ENCODE assay signal across 13 cellular contexts in genomic region chr17:3889613-3890012, GRCh38. TPM values are rescaled to one million over a fixed set of nuclear protein-coding genes. Genes with fewer than 3 reads are reported as not detected.
DNase-seq lines count a peak whose midpoint lies in the region; ATAC-seq and TF ChIP-seq lines count a peak whose summit lies in the region.
"Had no signal": no experiment of that assay in that cellular context is flagged by ENCODE, and none has a peak within 500 bp of the region (broad histone marks: within the 10 kb centered on the region; RNA-seq: fewer than 3 reads in every experiment).

No MANE protein-coding gene starts in this region.

- no peak for ATAC-seq in Panc1
- ATAC-seq in HG03025 (IDR thresholded peaks at IDR 0.05; ENCODE audit: low FRiP score, unreplicated experiment): no peak
- ATAC-seq: HepG2 had no signal

- H3K9me3 ChIP-seq in Panc1 (ENCODE audit: control insufficient read depth, insufficient read depth, low read depth, low read length) (no peaks in the 10 kb centered on the region), endocrine pancreas (ENCODE audit: control insufficient read depth, low read length) (no peaks in the 10 kb centered on the region), sigmoid colon (no peaks in the 10 kb centered on the region)

- TF ChIP-seq POLR2A in sigmoid colon (IDR thresholded peaks at IDR 0.05): no peak

- H3K9me3 Mint-ChIP-seq in activated CD4-positive, alpha-beta T cell treated with anti-CD3 and anti-CD28 coated beads, Interleukin-2, amount 10 ng/mL, durations not matched to agents 24 days and 14 days: no peaks in the 10 kb centered on the region

- no peak overlapping the region for H3K27ac Mint-ChIP-seq in activated CD4-positive, alpha-beta T cell treated with anti-CD3 and anti-CD28 coated beads, Interleukin-2, amount 10 ng/mL, durations not matched to agents 24 days and 14 days

- H3K79me2 ChIP-seq in ACC112 (ENCODE audit: control insufficient read depth, insufficient read depth, low read length, unreplicated experiment): peaks cover 10% of the 10 kb centered on the region

- BruUV-seq in Panc1 (replicated peaks; lab: Mats Ljungman, UMichigan): no TSS peak

- POLR2A ChIA-PET in Panc1 (lab: Charles Lee): no interaction called here

- H3K4me1 Mint-ChIP-seq in activated CD4-positive, alpha-beta T cell treated with anti-CD3 and anti-CD28 coated beads, Interleukin-2, amount 10 ng/mL, durations not matched to agents 24 days and 14 days: peaks cover 40% of the 10 kb centered on the region

- CTCF ChIA-PET in Panc1 (lab: Charles Lee): no interaction called here

- H3K9ac ChIP-seq in endocrine pancreas (ENCODE audit: control insufficient read depth, insufficient read depth, low read length): peak overlapping the region; percentile 27

- DNase-seq in Panc1 (ENCODE audit: low read depth, low spot score) (no peak), sigmoid colon (no peak), AG20443 (ENCODE audit: low spot score) (no peak), ecto neural progenitor cell (ENCODE audit: low spot score) (no peak)
- DNase-seq in activated CD4-positive, alpha-beta T cell treated with anti-CD3 and anti-CD28 coated beads, Interleukin-2, amount 10 ng/mL, durations not matched to agents 24 days and 14 days: no peak
- DNase-seq: activated naive CD4-positive, alpha-beta T cell; small intestine had no signal

- H3K4me1 ChIP-seq in ACC112 (ENCODE audit: control insufficient read depth, insufficient read depth, low read length, unreplicated experiment): peaks cover 67% of the 10 kb centered on the region
- peaks cover 56% of the 10 kb centered on the region for H3K4me1 ChIP-seq in Panc1 (ENCODE audit: control insufficient read depth, insufficient read depth, low read length)
- peaks cover 5% of the 10 kb centered on the region for H3K4me1 ChIP-seq in endocrine pancreas (ENCODE audit: control insufficient read depth, insufficient read depth, low read length)
- H3K4me1 ChIP-seq in sigmoid colon: peaks cover 0 to 79% (median 70%) of the 10 kb centered on the region in 4 donors

- TF ChIP-seq CTCF in Panc1 (IDR thresholded peaks at IDR 0.05): no peak
- TF ChIP-seq CTCF in sigmoid colon (IDR thresholded peaks at IDR 0.05): no peak

- H3K36me3 ChIP-seq in ACC112 (ENCODE audit: insufficient read depth, low read length) (peaks cover 4% of the 10 kb centered on the region; the same call in 1 of the 2 replicates), Panc1 (ENCODE audit: control insufficient read depth, insufficient read depth, low read length) (no peaks in the 10 kb centered on the region; the same call in 1 of the 2 replicates), endocrine pancreas (ENCODE audit: control insufficient read depth, insufficient read depth, low read length) (no peaks in the 10 kb centered on the region), sigmoid colon (peaks cover 5 to 9% (median 8%) of the 10 kb centered on the region in 4 donors)

- H3K27ac ChIP-seq in ACC112 (ENCODE audit: low read depth, low read length) (peak overlapping the region; percentile 90), Panc1 (ENCODE audit: low read length) (peak overlapping the region; percentile 77), sigmoid colon (peak overlapping the region; percentile 86 to 96 (median 90))

- peaks cover 7% of the 10 kb centered on the region for H3K27me3 Mint-ChIP-seq in activated CD4-positive, alpha-beta T cell treated with anti-CD3 and anti-CD28 coated beads, Interleukin-2, amount 10 ng/mL, durations not matched to agents 24 days and 14 days

- WGBS in sigmoid colon, 2 donors: 80 to 85% methylated on average over 9 of the region's 9 CpGs

- H3K4me3 ChIP-seq in ACC112 (ENCODE audit: low read depth, low read length) (peak overlapping the region; percentile 15; the same call in 1 of the 2 replicates), Panc1 (ENCODE audit: low read depth in 2 of 2, low read length in 2 of 2) (peak overlapping the region in 1 of 2 experiments; percentile 4; a peak in 1 of 4 replicates), endocrine pancreas (ENCODE audit: control insufficient read depth, insufficient read depth, low read length) (no peak overlapping the region), sigmoid colon (peak overlapping the region in 1 of 4 donors; percentile 1)

- no peak for TF ChIP-seq EP300 in sigmoid colon (IDR thresholded peaks at IDR 0.05)

- no peak overlapping the region for H3K4me3 Mint-ChIP-seq in activated CD4-positive, alpha-beta T cell treated with anti-CD3 and anti-CD28 coated beads, Interleukin-2, amount 10 ng/mL, durations not matched to agents 24 days and 14 days

- in situ Hi-C loops in Panc1 (cut with HindIII; ENCODE audit: low pct_unique_long_range_greater_than_20kb, low sequenced_read_pairs): no loop called here

- no peak overlapping the region for H2AFZ ChIP-seq in ACC112 (ENCODE audit: low read length, unreplicated experiment)

- H3K36me3 Mint-ChIP-seq in activated CD4-positive, alpha-beta T cell treated with anti-CD3 and anti-CD28 coated beads, Interleukin-2, amount 10 ng/mL, durations not matched to agents 24 days and 14 days (ENCODE audit: low read depth): peaks cover 3% of the 10 kb centered on the region

- H3K27me3 ChIP-seq in ACC112 (ENCODE audit: insufficient read depth, low read length) (no peaks in the 10 kb centered on the region), Panc1 (ENCODE audit: control insufficient read depth, insufficient read depth, low read length) (no peaks in the 10 kb centered on the region), endocrine pancreas (ENCODE audit: control insufficient read depth, insufficient read depth, low read length) (no peaks in the 10 kb centered on the region), sigmoid colon (no peaks in the 10 kb centered on the region)

- intact Hi-C loops in Panc1 (cut with micrococcal nuclease; ENCODE audit: unreplicated experiment) (no loop called here), sigmoid colon (cut with DNase I) (loop anchor here (2.0 to 5.0 kb wide), 2 partner anchors 43 to 58 kb away; partner anchors contain the start of gene NCBP3)
- intact Hi-C loops in activated CD4-positive, alpha-beta T cell treated with anti-CD3 and anti-CD28 coated beads, Interleukin-2, amount 10 ng/mL, durations not matched to agents 24 days and 14 days (cut with micrococcal nuclease): no loop called here

RNA-seq across cellular contexts. Expression of gene CAMKK1, which starts 3.2 kb away (rescaled TPM):
- 6.7 TPM for total RNA-seq in Panc1 (2021; ENCODE audit: unreplicated experiment)
- 5.4 TPM for polyA plus RNA-seq in Panc1 (2012; ENCODE audit: insufficient read length)
- 10 to 100 TPM in 1 of 4 donors, 1 to 10 TPM in 3; 3.8 to 12.8 (median 8.1) TPM for total RNA-seq in sigmoid colon
- 1 to 10 TPM in 2 of 3 donors, under 1 TPM in 1; 0.92 to 6.3 (median 2.4) TPM for polyA plus RNA-seq in sigmoid colon
- total RNA-seq in activated CD4-positive, alpha-beta T cell treated with anti-CD3 and anti-CD28 coated beads, Interleukin-2, amount 10 ng/mL, durations not matched to agents 24 days and 14 days: 8.6 and 9.2 TPM in 2 replicates

RNA-seq across cellular contexts. Expression of gene P2RX1, which starts 26.7 kb away (rescaled TPM):
- total RNA-seq in Panc1 (2021; ENCODE audit: unreplicated experiment) (not detected), sigmoid colon (10 to 100 TPM in 2 of 4 donors, 1 to 10 TPM in 2; 3.6 to 55.9 (median 10.0) TPM)
- polyA plus RNA-seq in Panc1 (2012; ENCODE audit: insufficient read length): not detected
- polyA plus RNA-seq in sigmoid colon: 1 to 10 TPM in 1 of 3 donors, under 1 TPM in 2; 0.46 to 4.3 (median 0.60) TPM
- 0.47 and 0.78 TPM in 2 replicates for total RNA-seq in activated CD4-positive, alpha-beta T cell treated with anti-CD3 and anti-CD28 coated beads, Interleukin-2, amount 10 ng/mL, durations not matched to agents 24 days and 14 days
- total RNA-seq: H4, RPMI7951 had no signal

RNA-seq across cellular contexts. Expression of gene NCBP3, which starts 43.6 kb away (rescaled TPM):
- total RNA-seq in Panc1 (2021; ENCODE audit: unreplicated experiment): 28.1 TPM
- polyA plus RNA-seq in Panc1 (2012; ENCODE audit: insufficient read length): 11.9 TPM
- total RNA-seq in sigmoid colon: 10 to 100 TPM; 20.9 to 23.0 (median 21.7) TPM
- polyA plus RNA-seq in sigmoid colon: 10 to 100 TPM in 2 of 3 donors, 1 to 10 TPM in 1; 8.4 to 34.8 (median 11.6) TPM
- total RNA-seq in activated CD4-positive, alpha-beta T cell treated with anti-CD3 and anti-CD28 coated beads, Interleukin-2, amount 10 ng/mL, durations not matched to agents 24 days and 14 days: 45.9 and 52.1 TPM in 2 replicates
